In genomic region chr2:16584094-16584493, GRCh38 we compare ENCODE assay signal across 14 cellular contexts.
A peak's percentile ranks its signal among the peaks of the same experiment; 100 is the strongest.
DNase-seq lines count a peak whose midpoint lies in the region; ATAC-seq and TF ChIP-seq lines count a peak whose summit lies in the region.
"Had no signal": no experiment of that assay in that cellular context is flagged by ENCODE, and none has a peak within 500 bp of the region (broad histone marks: within the 10 kb centered on the region; RNA-seq: fewer than 3 reads in every experiment).

No MANE protein-coding gene starts in this region.

- TF ChIP-seq CTCF in natural killer cell (IDR thresholded peaks at IDR 0.05) (no peak), type B pancreatic cell (conservative IDR thresholded peaks at IDR 0.05) (no peak)

- H3K9me3 Mint-ChIP-seq in natural killer cell (no peaks in the 10 kb centered on the region), type B pancreatic cell (no peaks in the 10 kb centered on the region)
- no peaks in the 10 kb centered on the region for H3K9me3 Mint-ChIP-seq in natural killer cell treated with Interleukin-12 subunit alpha and Interleukin-12 subunit beta and Interleukin-15 and Interleukin-18, amount 100 ng/mL, for 72 hours
- H3K9me3 Mint-ChIP-seq: GM23338, H9 had no signal

- H3K4me1 Mint-ChIP-seq in natural killer cell (peaks cover 36 to 39% of the 10 kb centered on the region in 2 donors), type B pancreatic cell (ENCODE audit: unreplicated experiment) (peaks cover 8% of the 10 kb centered on the region)
- peaks cover 23% of the 10 kb centered on the region in 2 donors for H3K4me1 Mint-ChIP-seq in natural killer cell treated with Interleukin-12 subunit alpha and Interleukin-12 subunit beta and Interleukin-15 and Interleukin-18, amount 100 ng/mL, for 72 hours (ENCODE audit: low read depth in 2 of 2)
- H3K4me1 Mint-ChIP-seq: CD4-positive, CD25-positive, alpha-beta regulatory T cell had no signal

- no peaks in the 10 kb centered on the region for H3K27me3 Mint-ChIP-seq in natural killer cell (ENCODE audit: low read depth in 2 of 2)
- no peaks in the 10 kb centered on the region for H3K27me3 Mint-ChIP-seq in natural killer cell treated with Interleukin-12 subunit alpha and Interleukin-12 subunit beta and Interleukin-15 and Interleukin-18, amount 100 ng/mL, for 72 hours
- H3K27me3 Mint-ChIP-seq in type B pancreatic cell, result no peaks in the 10 kb centered on the region

- DNase-seq in natural killer cell (no peak), foreskin melanocyte (peak; percentile 69), retina (peak; percentile 61), activated T-cell treated with anti-CD3 and anti-CD28 coated beads for 4 hours (no peak), type B pancreatic cell (ENCODE audit: extremely low spot score, unreplicated experiment) (no peak)
- no peak for DNase-seq in natural killer cell treated with Interleukin-12 subunit alpha and Interleukin-12 subunit beta and Interleukin-15 and Interleukin-18, amount 100 ng/mL, for 72 hours (ENCODE audit: low spot score)
- DNase-seq: CD4-positive, CD25-positive, alpha-beta regulatory T cell; DMS153; DMS79 treated with DMSO at 0.1 percent for 48 hours; EL; H9 had no signal

- intact Hi-C loops in natural killer cell (cut with micrococcal nuclease), result no loop called here

- no peak for ATAC-seq in natural killer cell
- no peak for ATAC-seq in natural killer cell treated with Interleukin-12 subunit alpha and Interleukin-12 subunit beta and Interleukin-15 and Interleukin-18, amount 100 ng/mL, for 72 hours
- ATAC-seq in HG03159 (IDR thresholded peaks at IDR 0.05; ENCODE audit: unreplicated experiment), result no peak
- ATAC-seq: GM23338, K562 had no signal

- H3K36me3 Mint-ChIP-seq in natural killer cell (no peaks in the 10 kb centered on the region), type B pancreatic cell (no peaks in the 10 kb centered on the region)
- no peaks in the 10 kb centered on the region for H3K36me3 Mint-ChIP-seq in natural killer cell treated with Interleukin-12 subunit alpha and Interleukin-12 subunit beta and Interleukin-15 and Interleukin-18, amount 100 ng/mL, for 72 hours
- H3K36me3 Mint-ChIP-seq: CD4-positive, CD25-positive, alpha-beta regulatory T cell had no signal

- H3K4me3 Mint-ChIP-seq in natural killer cell (no peak overlapping the region), type B pancreatic cell (no peak overlapping the region)
- H3K4me3 Mint-ChIP-seq in natural killer cell treated with Interleukin-12 subunit alpha and Interleukin-12 subunit beta and Interleukin-15 and Interleukin-18, amount 100 ng/mL, for 72 hours, result no peak overlapping the region
- H3K4me3 Mint-ChIP-seq: CD4-positive, CD25-positive, alpha-beta regulatory T cell; GM23338; H9 had no signal

- H3K27ac Mint-ChIP-seq in natural killer cell, result peak overlapping the region; percentile 0 to 29
- peak overlapping the region in 1 of 2 donors; percentile 26 for H3K27ac Mint-ChIP-seq in natural killer cell treated with Interleukin-12 subunit alpha and Interleukin-12 subunit beta and Interleukin-15 and Interleukin-18, amount 100 ng/mL, for 72 hours
- no peak overlapping the region for H3K27ac Mint-ChIP-seq in type B pancreatic cell
- H3K27ac Mint-ChIP-seq: CD4-positive, CD25-positive, alpha-beta regulatory T cell; GM23338; H9 had no signal

Comparison
In these comparisons a context has a peak if more than half of its experiments do, and no peak if none do; other contexts are left out.
1. DNase-seq: peak in foreskin melanocyte (single experiment) and retina (single experiment); none in natural killer cell (single experiment), natural killer cell treated with Interleukin-12 subunit alpha and Interleukin-12 subunit beta and Interleukin-15 and Interleukin-18, amount 100 ng/mL, for 72 hours (single experiment), activated T-cell treated with anti-CD3 and anti-CD28 coated beads for 4 hours (single experiment) and type B pancreatic cell (single experiment).